13 cellular contexts compared by ENCODE assay signal in the genomic region with DNA sequence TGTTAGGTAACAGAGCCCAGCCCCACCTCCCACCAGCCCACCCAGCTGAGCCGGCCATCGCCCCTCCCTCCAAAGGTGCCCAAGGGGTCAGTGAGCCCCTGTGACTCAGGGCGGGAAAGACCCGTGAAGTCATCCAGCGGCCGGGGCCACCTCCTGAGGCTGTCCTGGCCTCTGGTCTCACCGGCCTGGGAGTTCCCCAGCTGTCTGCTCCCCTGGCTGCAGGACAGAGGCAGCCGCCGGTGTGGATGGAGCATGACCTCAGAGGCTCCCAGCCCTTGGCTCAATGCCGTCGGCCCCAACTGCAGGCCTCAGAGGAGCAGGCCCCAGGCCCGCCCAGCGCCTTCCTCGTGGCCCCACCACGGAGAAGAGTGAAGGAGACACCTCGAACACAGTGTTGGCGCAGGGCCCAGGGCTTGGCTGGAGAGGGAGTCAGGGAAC. TPM values are rescaled to one million over a fixed set of nuclear protein-coding genes. Genes with fewer than 3 reads are reported as not detected.
A peak's percentile ranks its signal among the peaks of the same experiment; 100 is the strongest.
DNase-seq lines count a peak whose midpoint lies in the region; ATAC-seq, FAIRE-seq and TF ChIP-seq lines count a peak whose summit lies in the region.
"Had no signal": no experiment of that assay in that cellular context is flagged by ENCODE, and none has a peak within 500 bp of the region (broad histone marks: within the 10 kb centered on the region; RNA-seq: fewer than 3 reads in every experiment).

No MANE protein-coding gene starts in this region.

- H3K9me3 ChIP-seq in SJSA1 (replicated peaks) (no peaks in the 10 kb centered on the region), pancreas (no peaks in the 10 kb centered on the region), transverse colon (no peaks in the 10 kb centered on the region)
- H3K9me3 ChIP-seq: BLaER1 treated with 17β-estradiol and CSF1 and Interleukin-3, amounts not matched to agents 10 nM and 100 nM had no signal

- no peak overlapping the region for H3K4me3 Mint-ChIP-seq in glutamatergic neuron (ENCODE audit: unreplicated experiment)
- H3K4me3 Mint-ChIP-seq: activated naive CD8-positive, alpha-beta T cell treated with anti-CD3 and anti-CD28 coated beads for 36 hours; IgD-negative memory B cell had no signal

- H3K36me3 Mint-ChIP-seq in glutamatergic neuron (ENCODE audit: unreplicated experiment) = no peaks in the 10 kb centered on the region

- peaks cover 49% of the 10 kb centered on the region for H3K4me1 ChIP-seq in SJSA1 (replicated peaks)
- H3K4me1 ChIP-seq in pancreas = peaks cover 30 to 40% (median 32%) of the 10 kb centered on the region in 3 donors
- peaks cover 0 to 21% (median 7%) of the 10 kb centered on the region in 4 donors for H3K4me1 ChIP-seq in transverse colon

- no peaks in the 10 kb centered on the region for H3K36me3 ChIP-seq in SJSA1
- no peaks in the 10 kb centered on the region for H3K36me3 ChIP-seq in pancreas
- H3K36me3 ChIP-seq in transverse colon = no peaks in the 10 kb centered on the region
- H3K36me3 ChIP-seq: BLaER1 treated with 17β-estradiol and CSF1 and Interleukin-3, amounts not matched to agents 10 nM and 100 nM had no signal

- H3K27me3 ChIP-seq in SJSA1 (replicated peaks) (no peaks in the 10 kb centered on the region), pancreas (no peaks in the 10 kb centered on the region), transverse colon (no peaks in the 10 kb centered on the region)
- H3K27me3 ChIP-seq: BLaER1 treated with 17β-estradiol and CSF1 and Interleukin-3, amounts not matched to agents 10 nM and 100 nM had no signal

- TF ChIP-seq CTCF in glutamatergic neuron (IDR thresholded peaks at IDR 0.05; ENCODE audit: partially characterized antibody, unreplicated experiment) (no peak), pancreas (IDR thresholded peaks at IDR 0.05) (no peak), transverse colon (IDR thresholded peaks at IDR 0.05) (no peak)

- 9 to 13% methylated on average over 17 of the region's 17 CpGs for WGBS in pancreas, 2 donors
- 49% methylated on average over 10 of the region's 17 CpGs; no CpG with 5 or more reads in 1 of the 2 donors for WGBS in transverse colon (ENCODE audit: low coverage in 1 of 2), 2 donors

- no peak overlapping the region for H3K4me3 ChIP-seq in SJSA1
- no peak overlapping the region for H3K4me3 ChIP-seq in pancreas
- no peak overlapping the region for H3K4me3 ChIP-seq in transverse colon
- H3K4me3 ChIP-seq: BLaER1 treated with 17β-estradiol and CSF1 and Interleukin-3, amounts not matched to agents 10 nM and 100 nM had no signal

- intact Hi-C loops in pancreas (cut with DNase I) (no loop called here), transverse colon (cut with DNase I; ENCODE audit: low total_unique reads) (no loop called here)

- H3K4me1 Mint-ChIP-seq in glutamatergic neuron (ENCODE audit: low read depth, unreplicated experiment) = no peaks in the 10 kb centered on the region

- peak; percentile 77 to 86 (median 81) for ATAC-seq in pancreas

- no peak for TF ChIP-seq EP300 in transverse colon (IDR thresholded peaks at IDR 0.05; ENCODE audit: low read depth)

- H3K27ac Mint-ChIP-seq in glutamatergic neuron (ENCODE audit: unreplicated experiment) = no peak overlapping the region
- H3K27ac Mint-ChIP-seq: activated naive CD8-positive, alpha-beta T cell treated with anti-CD3 and anti-CD28 coated beads for 36 hours; IgD-negative memory B cell had no signal

- in situ Hi-C loops in transverse colon (cut with MboI; ENCODE audit: low pct_ligation_motif_present in 1 of 4, low pct_unique_long_range_greater_than_20kb in 1 of 4, low sequenced_read_pairs in 3 of 4) = no loop called here

- no peak for FAIRE-seq in pancreas (lab: Jason Lieb, UNC)

- peaks cover 1% of the 10 kb centered on the region for H3K9me3 Mint-ChIP-seq in glutamatergic neuron (ENCODE audit: unreplicated experiment)
- H3K9me3 Mint-ChIP-seq: activated naive CD8-positive, alpha-beta T cell treated with anti-CD3 and anti-CD28 coated beads for 36 hours; IgD-negative memory B cell had no signal

- H3K27ac ChIP-seq in SJSA1 (peak overlapping the region; percentile 85), pancreas (peak overlapping the region; percentile 89 to 96 (median 92)), transverse colon (no peak overlapping the region)

- peaks cover 4% of the 10 kb centered on the region for H3K27me3 Mint-ChIP-seq in glutamatergic neuron (ENCODE audit: unreplicated experiment)
- H3K27me3 Mint-ChIP-seq: activated naive CD8-positive, alpha-beta T cell treated with anti-CD3 and anti-CD28 coated beads for 36 hours had no signal

- no peak for TF ChIP-seq POLR2A in transverse colon (IDR thresholded peaks at IDR 0.05)

- DNase-seq in ELF-1 (ENCODE audit: low read depth, low spot score) (peak; percentile 59), SJSA1 (ENCODE audit: low read depth in 1 of 2, low spot score in 2 of 2) (peak; percentile 84 to 91), glutamatergic neuron (peak; percentile 48), pancreas (peak; percentile 89 to 97 (median 93)), OCI-M1 (lab: John Stamatoyannopoulos, UW) (no peak), NCI-H524 treated with DMSO at 0.1 percent for 48 hours (lab: John Stamatoyannopoulos, UW) (no peak), transverse colon (no peak), NCI-H2107 (lab: John Stamatoyannopoulos, UW) (no peak)
- DNase-seq: activated naive CD8-positive, alpha-beta T cell treated with anti-CD3 and anti-CD28 coated beads for 36 hours; HCEC 1CT; NCI-H82 had no signal

RNA-seq across cellular contexts. Expression of a gene that starts 28.7 kb away (rescaled TPM):
- total RNA-seq in SJSA1 (2014; rRNA removed; shearing (Covaris generic)) = 1,074 and 1,435 TPM in 2 replicates
- total RNA-seq in glutamatergic neuron (ENCODE audit: unreplicated experiment) = 1,061 TPM
- 1,000 to 10,000 TPM; 1,199 to 2,601 (median 1,706) TPM for total RNA-seq in pancreas
- 1,000 to 10,000 TPM; 1,506 to 2,659 TPM for polyA plus RNA-seq in pancreas
- total RNA-seq in transverse colon = 1,000 to 10,000 TPM in 3 of 4 donors, 100 to 1,000 TPM in 1; 909 to 2,069 (median 1,420) TPM

RNA-seq across cellular contexts. Expression of a gene that starts 46.0 kb away (rescaled TPM):
- total RNA-seq in SJSA1 (2014; rRNA removed; shearing (Covaris generic)) = 0.13 TPM in 1 of 2 replicates, not detected in the other
- total RNA-seq in glutamatergic neuron (ENCODE audit: unreplicated experiment) (0.44 TPM), pancreas (10 to 100 TPM in 1 of 6 donors, 1 to 10 TPM in 5; 2.7 to 12.1 (median 4.4) TPM), transverse colon (1 to 10 TPM; 2.7 to 7.5 (median 4.0) TPM)
- 1 to 10 TPM; 4.0 to 4.7 TPM for polyA plus RNA-seq in pancreas

RNA-seq across cellular contexts. Expression of a gene that starts 59.0 kb away (rescaled TPM):
- 8.4 and 18.6 TPM in 2 replicates for total RNA-seq in SJSA1 (2014; rRNA removed; shearing (Covaris generic))
- total RNA-seq in glutamatergic neuron (ENCODE audit: unreplicated experiment) = 49.5 TPM
- 10 to 100 TPM; 12.2 to 26.8 (median 15.7) TPM for total RNA-seq in pancreas
- 10 to 100 TPM; 18.0 to 19.3 TPM for polyA plus RNA-seq in pancreas
- 10 to 100 TPM in 1 of 4 donors, 1 to 10 TPM in 3; 6.7 to 10.5 (median 8.0) TPM for total RNA-seq in transverse colon

Comparison
In these comparisons a context has a peak if more than half of its experiments do, and no peak if none do; other contexts are left out.
1. DNase-seq: peak in ELF-1 (single experiment), SJSA1 (2 of 2), glutamatergic neuron (single experiment) and pancreas (6 of 6); none in OCI-M1 (single experiment), NCI-H524 treated with DMSO at 0.1 percent for 48 hours (single experiment), transverse colon (single experiment) and NCI-H2107 (single experiment).
2. H3K27ac ChIP-seq: peak in SJSA1 (single experiment) and pancreas (4 of 4); none in transverse colon (0 of 4).